In the genomic region with DNA sequence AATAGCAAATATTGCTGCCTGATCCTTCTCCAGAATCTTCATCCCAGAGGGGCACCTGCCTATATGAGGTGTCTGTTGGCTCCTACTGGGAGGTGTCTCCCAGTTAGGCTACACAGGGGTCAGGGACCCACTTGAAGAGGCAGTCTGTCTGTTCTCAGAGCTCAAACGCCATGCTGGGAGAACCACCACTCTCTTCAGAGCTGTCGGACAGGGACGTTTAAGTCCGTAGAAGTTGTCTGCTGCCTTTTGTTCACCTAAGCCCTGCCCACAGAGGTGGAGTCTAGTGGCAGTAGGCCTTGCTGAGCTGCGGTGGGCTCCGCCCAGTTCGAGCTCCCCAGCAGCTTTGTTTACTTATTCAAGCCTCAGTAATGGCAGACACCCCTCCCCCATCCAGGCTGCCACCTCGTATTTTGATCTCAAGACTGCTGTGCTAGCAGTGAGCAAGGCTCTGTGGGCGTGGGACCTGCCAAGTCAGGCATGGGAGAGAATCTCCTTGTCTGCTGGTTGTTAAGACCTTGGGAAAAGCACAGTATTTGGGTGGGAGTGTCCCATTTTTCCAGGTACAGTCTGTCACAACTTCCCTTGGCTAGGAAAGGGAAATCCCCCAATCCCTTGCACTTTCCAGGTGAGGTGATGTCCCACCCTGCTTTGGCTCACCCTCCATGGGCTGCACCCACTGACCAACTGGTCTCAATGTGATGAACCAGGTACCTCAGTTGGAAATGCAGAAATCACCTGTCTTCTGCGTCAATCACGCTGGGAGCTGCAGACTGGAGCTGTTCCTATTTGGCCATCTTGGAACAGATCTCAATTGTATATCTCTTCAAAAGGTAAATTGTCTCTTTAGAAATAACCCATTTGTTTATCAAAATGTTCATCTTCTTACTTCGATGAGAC, we compare ENCODE assay signal across 8 cellular contexts.
A peak's percentile ranks its signal among the peaks of the same experiment; 100 is the strongest.
DNase-seq lines count a peak whose midpoint lies in the region; ATAC-seq, FAIRE-seq and TF ChIP-seq lines count a peak whose summit lies in the region.
"Not testable (repeated sequence)": the region's sequence is repeated elsewhere in the genome, so short reads cannot be mapped to it uniquely, and the experiment has no call there.

No MANE protein-coding gene starts in this region.

- H3K4me3 ChIP-seq in BLaER1 treated with 17β-estradiol and CSF1 and Interleukin-3, amounts not matched to agents 10 nM and 100 nM; HEK293 (ENCODE audit: low read depth, low read length); SK-N-SH (ENCODE audit: low read depth in 2 of 2, low read length in 1 of 2); neuronal stem cell (ENCODE audit: low read length in 2 of 2): not testable (repeated sequence)
- peak overlapping the region; percentile 14 for H3K4me3 ChIP-seq in K562

- H4K91ac ChIP-seq in neuronal stem cell (ENCODE audit: low read depth, low read length, poor library complexity): not testable (repeated sequence)

- H2AK5ac ChIP-seq in neuronal stem cell (ENCODE audit: low read depth, low read length): not testable (repeated sequence)

- peak; percentile 94 for FAIRE-seq in K562 (lab: Jason Lieb, UNC)

- not testable (repeated sequence) for H2BK5ac ChIP-seq in neuronal stem cell (ENCODE audit: low read length)

- ATAC-seq in K562 (peak; percentile 97), left colon (peak; percentile 26)

- H3K9me1 ChIP-seq in K562 (ENCODE audit: control insufficient read depth, insufficient read depth, low read length): not testable (repeated sequence)

- POLR2A ChIA-PET in HEK293 (lab: Yijun Ruan, JAX); SK-N-SH (lab: Yijun Ruan, JAX): not testable (repeated sequence)
- POLR2A ChIA-PET in K562 (lab: Yijun Ruan, JAX): interaction anchor here (0.5 to 1.2 kb wide), 8 partner anchors 11 to 1146 kb away, joined by 3 read pairs; no protein-coding TSS in a partner anchor

- not testable (repeated sequence) for H3K14ac ChIP-seq in neuronal stem cell (ENCODE audit: low read length)

- H3K18ac ChIP-seq in neuronal stem cell (ENCODE audit: low read length): not testable (repeated sequence)

- peaks cover 0 to 34% (median 23%) of the 10 kb centered on the region in 10 experiments; a peak in 14 of 20 replicates for H3K4me1 ChIP-seq in BLaER1 treated with 17β-estradiol and CSF1 and Interleukin-3, amounts not matched to agents 10 nM and 100 nM
- not testable (repeated sequence) for H3K4me1 ChIP-seq in HEK293 (ENCODE audit: control insufficient read depth, insufficient read depth, low read length); neuronal stem cell (ENCODE audit: control insufficient read depth in 2 of 2, insufficient read depth in 1 of 2, low read depth in 1 of 2, low read length in 2 of 2)
- H3K4me1 ChIP-seq in SK-N-SH (ENCODE audit: control insufficient read depth in 1 of 2, insufficient read depth in 2 of 2, low read depth in 1 of 2, low read length in 1 of 2): peaks cover 0 to 33% of the 10 kb centered on the region in 2 experiments
- H3K4me1 ChIP-seq in K562 (replicated peaks in 1 of 2; ENCODE audit: control insufficient read depth in 2 of 2, insufficient read depth in 2 of 2, low read length in 2 of 2): peaks cover 0 to 22% of the 10 kb centered on the region in 2 experiments; a peak in 4 of 5 replicates

- H3F3A ChIP-seq in SK-N-SH (replicated peaks; ENCODE audit: insufficient read depth): peaks cover 17% of the 10 kb centered on the region

- BruUV-seq in K562 (replicated peaks; lab: Mats Ljungman, UMichigan): not testable (repeated sequence)

- not testable (repeated sequence) for H2BK15ac ChIP-seq in neuronal stem cell (ENCODE audit: low read length)

- not testable (repeated sequence) for H3K9me2 ChIP-seq in SK-N-SH

- not testable (repeated sequence) for H2AFZ ChIP-seq in SK-N-SH (ENCODE audit: low read depth)
- H2AFZ ChIP-seq in K562 (ENCODE audit: low read depth, low read length) (peak overlapping the region; percentile 94), neuronal stem cell (ENCODE audit: low read length) (peak overlapping the region; percentile 32)

- 80% methylated on average over 6 of the region's 12 CpGs for WGBS in SK-N-SH (ENCODE audit: low lambda C conversion rate)
- 9% methylated on average over 12 of the region's 12 CpGs for WGBS in K562 (ENCODE audit: insufficient coverage, low coverage, missing lambda C conversion rate)
- WGBS in neuronal stem cell (ENCODE audit: extremely low coverage in 2 of 2, insufficient read length in 2 of 2, insufficient replicate concordance in 1 of 2), 2 donors: no CpG with 5 or more reads among the region's 12 CpGs

- TF ChIP-seq EP300 in SK-N-SH (IDR thresholded peaks at IDR 0.05; ENCODE audit: borderline replicate concordance in 1 of 2, low read depth in 1 of 2, low read length in 1 of 2); K562 (IDR thresholded peaks at IDR 0.05; ENCODE audit: low read length): not testable (repeated sequence)

- peak overlapping the region in 8 of 11 experiments; percentile 11 to 91 (median 72); a peak in 13 of 22 replicates for H3K4me2 ChIP-seq in BLaER1 treated with 17β-estradiol and CSF1 and Interleukin-3, amounts not matched to agents 10 nM and 100 nM
- H3K4me2 ChIP-seq in SK-N-SH (peak overlapping the region; percentile 32; the same call in 1 of the 2 replicates), K562 (ENCODE audit: insufficient read depth, low read length) (peak overlapping the region; percentile 80)
- H3K4me2 ChIP-seq in neuronal stem cell (ENCODE audit: insufficient read depth, low read length, poor library complexity, severe bottlenecking): not testable (repeated sequence)

- in situ Hi-C loops in K562 (cut with MboI): not testable (repeated sequence)

- peak overlapping the region in 4 of 11 experiments; percentile 16 to 84 (median 51); a peak in 6 of 22 replicates for H3K27ac ChIP-seq in BLaER1 treated with 17β-estradiol and CSF1 and Interleukin-3, amounts not matched to agents 10 nM and 100 nM
- not testable (repeated sequence) for H3K27ac ChIP-seq in HEK293 (ENCODE audit: extremely low read depth, low read depth, low read length); neuronal stem cell (replicated peaks; ENCODE audit: low read length)
- H3K27ac ChIP-seq in SK-N-SH (ENCODE audit: low read depth in 2 of 2, low read length in 1 of 2) (peak overlapping the region; percentile 86 to 99), K562 (ENCODE audit: extremely low read depth, low read depth, low read length) (peak overlapping the region; percentile 67; the same call in 2 of the 3 replicates)

- not testable (repeated sequence) for H3K36me3 ChIP-seq in BLaER1 treated with 17β-estradiol and CSF1 and Interleukin-3, amounts not matched to agents 10 nM and 100 nM; HEK293 (ENCODE audit: control insufficient read depth in 2 of 2, insufficient read depth in 1 of 2, low read length in 2 of 2); SK-N-SH (replicated peaks in 1 of 2; ENCODE audit: control insufficient read depth in 1 of 2, insufficient read depth in 2 of 2, low read length in 1 of 2); K562 (ENCODE audit: control insufficient read depth, insufficient read depth, low read length); neuronal stem cell (replicated peaks in 1 of 2; ENCODE audit: control insufficient read depth in 2 of 2, insufficient read depth in 2 of 2, low read length in 2 of 2)

- not testable (repeated sequence) for H2BK12ac ChIP-seq in neuronal stem cell (ENCODE audit: low read length)

- CTCF ChIA-PET in HEK293 (lab: Yijun Ruan, JAX); K562 (lab: Yijun Ruan, JAX; ENCODE audit: low intra/inter-chr PET ratio): not testable (repeated sequence)
- CTCF ChIA-PET in SK-N-SH (lab: Yijun Ruan, JAX): interaction anchor here (1.5 kb wide), 1 partner anchor 61 kb away, joined by 3 read pairs; no protein-coding TSS in a partner anchor

- not testable (repeated sequence) for H3K4ac ChIP-seq in neuronal stem cell (ENCODE audit: low read length)

- not testable (repeated sequence) for H3K9ac ChIP-seq in BLaER1 treated with 17β-estradiol and CSF1 and Interleukin-3, amounts not matched to agents 10 nM and 100 nM; neuronal stem cell (ENCODE audit: low read depth, low read length, poor library complexity)
- H3K9ac ChIP-seq in SK-N-SH (peak overlapping the region; percentile 9; the same call in 1 of the 2 replicates), K562 (ENCODE audit: insufficient read depth in 1 of 2, low read depth in 2 of 2, low read length in 2 of 2) (peak overlapping the region; percentile 38 to 50; a peak in 2 of 4 replicates)

- not testable (repeated sequence) for H3K79me1 ChIP-seq in neuronal stem cell (ENCODE audit: low read depth, low read length)

- TF ChIP-seq RAD21 in SK-N-SH (IDR thresholded peaks at IDR 0.05; ENCODE audit: low read length); K562 (CRISPR knock-in tag; conservative IDR thresholded peaks at IDR 0.05 in 1 of 2, IDR thresholded peaks at IDR 0.05 in 1 of 2): not testable (repeated sequence)

- not testable (repeated sequence) for TF ChIP-seq CTCF in HEK293 (tag by site-specific recombination; IDR thresholded peaks at IDR 0.05); SK-N-SH (IDR thresholded peaks at IDR 0.05); K562 (IDR thresholded peaks at IDR 0.05 in 2 of 3, conservative IDR thresholded peaks at IDR 0.05 in 1 of 3; ENCODE audit: insufficient read depth in 2 of 3, low read depth in 1 of 3, low read length in 3 of 3)

- peaks cover 0 to 16% (median 5%) of the 10 kb centered on the region in 11 experiments; a peak in 9 of 22 replicates for H3K9me3 ChIP-seq in BLaER1 treated with 17β-estradiol and CSF1 and Interleukin-3, amounts not matched to agents 10 nM and 100 nM (replicated peaks in 1 of 11)
- not testable (repeated sequence) for H3K9me3 ChIP-seq in HEK293 (ENCODE audit: control insufficient read depth, insufficient read depth, low read depth, low read length); SK-N-SH; K562 (replicated peaks; ENCODE audit: control insufficient read depth, insufficient read depth, low read depth, low read length); neuronal stem cell (replicated peaks in 1 of 2; ENCODE audit: control insufficient read depth in 2 of 2, insufficient read depth in 1 of 2, low read depth in 1 of 2, low read length in 2 of 2)

- not testable (repeated sequence) for TF ChIP-seq POLR2A in K562 (conservative IDR thresholded peaks at IDR 0.05)

- DNase-seq in NCI-H69 (lab: John Stamatoyannopoulos, UW): peak; percentile 42
- not testable (repeated sequence) for DNase-seq in SK-N-SH; neuronal stem cell (ENCODE audit: low spot score)
- peak in 3 of 4 experiments; percentile 19 to 93 (median 30) for DNase-seq in K562 (ENCODE audit: extremely low read depth in 1 of 4, low spot score in 3 of 4)
- DNase-seq in iPS DF 19.7 (ENCODE audit: low read depth, low spot score): peak; percentile 71
- peak in 1 of 2 donors; percentile 33 for DNase-seq in left colon

- H3K23ac ChIP-seq in neuronal stem cell (ENCODE audit: low read depth, low read length, poor library complexity): peak overlapping the region; percentile 25

- intact Hi-C loops in K562 (cut with micrococcal nuclease); left colon (cut with DNase I, micrococcal nuclease): not testable (repeated sequence)

- not testable (repeated sequence) for H2BK120ac ChIP-seq in neuronal stem cell (ENCODE audit: low read depth, low read length)

- H4K20me1 ChIP-seq in BLaER1 treated with 17β-estradiol and CSF1 and Interleukin-3, amounts not matched to agents 10 nM and 100 nM; SK-N-SH (ENCODE audit: insufficient read depth); K562 (replicated peaks; ENCODE audit: control insufficient read depth, insufficient read depth, low read length): not testable (repeated sequence)

- not testable (repeated sequence) for H3K79me2 ChIP-seq in SK-N-SH (ENCODE audit: insufficient read depth); K562 (ENCODE audit: control insufficient read depth, insufficient read depth, low read length)

- not testable (repeated sequence) for H3K27me3 ChIP-seq in BLaER1 treated with 17β-estradiol and CSF1 and Interleukin-3, amounts not matched to agents 10 nM and 100 nM; SK-N-SH (ENCODE audit: insufficient read depth); K562 (ENCODE audit: control insufficient read depth in 2 of 2, insufficient read depth in 2 of 2, low read length in 2 of 2); neuronal stem cell (ENCODE audit: control insufficient read depth in 3 of 3, insufficient read depth in 3 of 3, low read depth in 1 of 3, low read length in 3 of 3)

- not testable (repeated sequence) for H4K8ac ChIP-seq in neuronal stem cell (ENCODE audit: low read depth, low read length)
